Comparison of ENCODE assay signal across 9 cellular contexts in the genomic region with DNA sequence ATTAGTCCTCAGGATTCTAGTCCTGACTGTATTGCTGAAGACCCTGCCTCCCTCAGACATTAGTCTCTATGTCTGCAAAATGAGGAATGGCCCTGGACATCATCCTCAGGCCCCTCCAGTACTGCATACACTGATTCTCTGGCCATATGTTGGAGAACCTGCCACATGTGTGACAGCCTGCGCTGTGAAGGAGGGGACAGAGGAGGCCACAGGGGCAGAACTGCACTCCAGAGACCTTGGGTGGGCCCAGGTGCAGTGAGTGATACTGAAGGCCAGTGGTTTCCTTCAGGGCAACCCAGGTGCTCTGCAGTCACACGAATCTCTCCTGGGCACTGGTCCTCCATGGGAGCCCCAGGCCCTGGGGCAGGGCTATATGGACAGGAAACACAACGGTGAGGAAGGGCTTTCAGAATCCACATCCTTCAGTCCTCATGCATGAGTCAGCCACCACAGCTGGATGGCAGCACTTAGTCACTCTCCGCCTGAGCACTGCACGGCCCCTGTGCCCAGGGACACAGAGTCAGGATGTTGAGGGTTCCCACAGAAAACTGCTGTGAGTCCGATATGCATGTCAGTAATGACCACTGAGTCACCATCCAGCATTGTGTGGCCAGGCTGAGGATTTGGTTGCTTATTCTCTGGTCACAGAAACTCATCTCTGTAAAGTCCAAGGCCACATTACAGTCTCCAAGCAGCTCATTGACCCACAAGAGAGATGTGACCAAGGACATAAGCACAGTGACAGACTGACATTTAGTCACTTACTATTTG. TPM values are rescaled to one million over a fixed set of nuclear protein-coding genes. Genes with fewer than 3 reads are reported as not detected.
DNase-seq lines count a peak whose midpoint lies in the region; FAIRE-seq and TF ChIP-seq lines count a peak whose summit lies in the region.
"Had no signal": no experiment of that assay in that cellular context is flagged by ENCODE, and none has a peak within 500 bp of the region (broad histone marks: within the 10 kb centered on the region; RNA-seq: fewer than 3 reads in every experiment).

No MANE protein-coding gene starts in this region.

- no peaks in the 10 kb centered on the region for H3K9me2 ChIP-seq in SK-N-SH

- H3K4me1 ChIP-seq in SK-N-SH (ENCODE audit: control insufficient read depth in 1 of 2, insufficient read depth in 2 of 2, low read depth in 1 of 2, low read length in 1 of 2), result peaks cover 5 to 15% of the 10 kb centered on the region in 2 experiments; a peak in 3 of 4 replicates

- H3K27me3 ChIP-seq in SK-N-SH (ENCODE audit: insufficient read depth), result no peaks in the 10 kb centered on the region

- H4K20me1 ChIP-seq in SK-N-SH (ENCODE audit: insufficient read depth), result no peaks in the 10 kb centered on the region

- peak overlapping the region; percentile 43; the same call in 1 of the 2 replicates for H3K9ac ChIP-seq in SK-N-SH

- H3K9me3 Mint-ChIP-seq in HFFc6, result no peaks in the 10 kb centered on the region
- H3K9me3 Mint-ChIP-seq: nephron had no signal

- TF ChIP-seq EP300 in SK-N-SH (IDR thresholded peaks at IDR 0.05; ENCODE audit: borderline replicate concordance in 1 of 2, low read depth in 1 of 2, low read length in 1 of 2), result peak in 1 of 2 experiments; percentile 53; a peak in 1 of 4 replicates

- H3K4me3 ChIP-seq in SK-N-SH (ENCODE audit: low read depth in 2 of 2, low read length in 1 of 2) (no peak overlapping the region), fibroblast of mammary gland (ENCODE audit: control insufficient read depth, low read depth, low read length) (no peak overlapping the region)

- peak overlapping the region; percentile 59 for H3K4me2 ChIP-seq in SK-N-SH

- no peaks in the 10 kb centered on the region for H3K9me3 ChIP-seq in SK-N-SH

- H3K4me3 Mint-ChIP-seq in HFFc6, result peak overlapping the region; percentile 0; the same call in 1 of the 2 replicates
- H3K4me3 Mint-ChIP-seq: nephron had no signal

- POLR2A ChIA-PET in SK-N-SH (lab: Yijun Ruan, JAX), result no interaction called here

- H3F3A ChIP-seq in SK-N-SH (replicated peaks; ENCODE audit: insufficient read depth), result peaks cover 5% of the 10 kb centered on the region

- WGBS in SK-N-SH (ENCODE audit: low lambda C conversion rate), result 50% methylated on average over 2 of the region's 6 CpGs

- FAIRE-seq in GM19239 (lab: Jason Lieb, UNC), result no peak

- H3K36me3 Mint-ChIP-seq in HFFc6 (ENCODE audit: low read depth), result 0 out of 2 replicates have a peak, but pooled peaks cover 8% of the 10 kb centered on the region

- TF ChIP-seq RAD21 in SK-N-SH (IDR thresholded peaks at IDR 0.05; ENCODE audit: low read length), result peak; percentile 46

- no peaks in the 10 kb centered on the region for H3K79me2 ChIP-seq in SK-N-SH (ENCODE audit: insufficient read depth)

- DNase-seq in GDM1 (lab: John Stamatoyannopoulos, UW) (peak; percentile 17), HFFc6 (peak; percentile 95), SK-N-SH (peak; percentile 8), fibroblast of mammary gland (ENCODE audit: low read depth) (peak; percentile 98), GM19239 (ENCODE audit: insufficient read length, low spot score) (no peak), NCI-H1436 (lab: John Stamatoyannopoulos, UW) (no peak), GM10266 (ENCODE audit: extremely low spot score) (no peak)
- peak; percentile 30 for DNase-seq in stimulated activated CD4-positive, alpha-beta T cell treated with anti-CD3 and anti-CD28 coated beads, Interleukin-2, amount 100 ng/mL, for 48 hours

- H3K4me1 Mint-ChIP-seq in HFFc6 (ENCODE audit: low read depth), result peaks cover 99% of the 10 kb centered on the region

- CTCF ChIA-PET in SK-N-SH (lab: Yijun Ruan, JAX), result interaction anchor here (1.5 kb wide), 1 partner anchor 25 kb away, joined by 3 read pairs; no protein-coding TSS in a partner anchor

- peak overlapping the region in 1 of 2 experiments; percentile 81; a peak in 2 of 4 replicates for H3K27ac ChIP-seq in SK-N-SH (ENCODE audit: low read depth in 2 of 2, low read length in 1 of 2)

- H3K27ac Mint-ChIP-seq in HFFc6, result peak overlapping the region; percentile 90

- no peaks in the 10 kb centered on the region for H3K36me3 ChIP-seq in SK-N-SH (replicated peaks in 1 of 2; ENCODE audit: control insufficient read depth in 1 of 2, insufficient read depth in 2 of 2, low read length in 1 of 2)

- H3K27me3 Mint-ChIP-seq in HFFc6 (ENCODE audit: insufficient read depth), result no peaks in the 10 kb centered on the region

- TF ChIP-seq CTCF in HFFc6 (IDR thresholded peaks at IDR 0.05) (peak; percentile 49; the same call in 1 of the 2 replicates), SK-N-SH (IDR thresholded peaks at IDR 0.05) (peak; percentile 41), fibroblast of mammary gland (conservative IDR thresholded peaks at IDR 0.05; ENCODE audit: control insufficient read depth, insufficient read depth, low read depth, low read length) (peak; percentile 13), GM10266 (IDR thresholded peaks at IDR 0.05; ENCODE audit: control insufficient read depth, insufficient read depth, low read depth, missing control alignments) (no peak)

- H2AFZ ChIP-seq in SK-N-SH (ENCODE audit: low read depth), result no peak overlapping the region

TF ChIP-seq in SK-N-SH, 30 proteins besides CTCF, POLR2A, EP300 and RAD21 (continues in another document):
- TF ChIP-seq YY1 (IDR thresholded peaks at IDR 0.05; ENCODE audit: low read depth) (no peak), CHD2 (IDR thresholded peaks at IDR 0.05; ENCODE audit: low read length, partially characterized antibody) (no peak), JUND (IDR thresholded peaks at IDR 0.05) (peak; percentile 84), NFIC (IDR thresholded peaks at IDR 0.05; ENCODE audit: borderline replicate concordance) (peak; percentile 27; the same call in 1 of the 2 replicates), POLR2AphosphoS5 (IDR thresholded peaks at IDR 0.05; ENCODE audit: low read depth, low read length) (peak; percentile 17; the same call in 1 of the 2 replicates), TCF12 (IDR thresholded peaks at IDR 0.05) (peak; percentile 79), MXI1 (IDR thresholded peaks at IDR 0.05; ENCODE audit: low read depth, low read length) (no peak), ELF1 (IDR thresholded peaks at IDR 0.05) (no peak)
- TF ChIP-seq, protein P1, sequence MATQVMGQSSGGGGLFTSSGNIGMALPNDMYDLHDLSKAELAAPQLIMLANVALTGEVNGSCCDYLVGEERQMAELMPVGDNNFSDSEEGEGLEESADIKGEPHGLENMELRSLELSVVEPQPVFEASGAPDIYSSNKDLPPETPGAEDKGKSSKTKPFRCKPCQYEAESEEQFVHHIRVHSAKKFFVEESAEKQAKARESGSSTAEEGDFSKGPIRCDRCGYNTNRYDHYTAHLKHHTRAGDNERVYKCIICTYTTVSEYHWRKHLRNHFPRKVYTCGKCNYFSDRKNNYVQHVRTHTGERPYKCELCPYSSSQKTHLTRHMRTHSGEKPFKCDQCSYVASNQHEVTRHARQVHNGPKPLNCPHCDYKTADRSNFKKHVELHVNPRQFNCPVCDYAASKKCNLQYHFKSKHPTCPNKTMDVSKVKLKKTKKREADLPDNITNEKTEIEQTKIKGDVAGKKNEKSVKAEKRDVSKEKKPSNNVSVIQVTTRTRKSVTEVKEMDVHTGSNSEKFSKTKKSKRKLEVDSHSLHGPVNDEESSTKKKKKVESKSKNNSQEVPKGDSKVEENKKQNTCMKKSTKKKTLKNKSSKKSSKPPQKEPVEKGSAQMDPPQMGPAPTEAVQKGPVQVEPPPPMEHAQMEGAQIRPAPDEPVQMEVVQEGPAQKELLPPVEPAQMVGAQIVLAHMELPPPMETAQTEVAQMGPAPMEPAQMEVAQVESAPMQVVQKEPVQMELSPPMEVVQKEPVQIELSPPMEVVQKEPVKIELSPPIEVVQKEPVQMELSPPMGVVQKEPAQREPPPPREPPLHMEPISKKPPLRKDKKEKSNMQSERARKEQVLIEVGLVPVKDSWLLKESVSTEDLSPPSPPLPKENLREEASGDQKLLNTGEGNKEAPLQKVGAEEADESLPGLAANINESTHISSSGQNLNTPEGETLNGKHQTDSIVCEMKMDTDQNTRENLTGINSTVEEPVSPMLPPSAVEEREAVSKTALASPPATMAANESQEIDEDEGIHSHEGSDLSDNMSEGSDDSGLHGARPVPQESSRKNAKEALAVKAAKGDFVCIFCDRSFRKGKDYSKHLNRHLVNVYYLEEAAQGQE (IDR thresholded peaks at IDR 0.05; ENCODE audit: low read depth, low read length), result 0 out of 2 replicates have a peak, but pooled peaks have one; percentile 8
- TF ChIP-seq, protein P2, sequence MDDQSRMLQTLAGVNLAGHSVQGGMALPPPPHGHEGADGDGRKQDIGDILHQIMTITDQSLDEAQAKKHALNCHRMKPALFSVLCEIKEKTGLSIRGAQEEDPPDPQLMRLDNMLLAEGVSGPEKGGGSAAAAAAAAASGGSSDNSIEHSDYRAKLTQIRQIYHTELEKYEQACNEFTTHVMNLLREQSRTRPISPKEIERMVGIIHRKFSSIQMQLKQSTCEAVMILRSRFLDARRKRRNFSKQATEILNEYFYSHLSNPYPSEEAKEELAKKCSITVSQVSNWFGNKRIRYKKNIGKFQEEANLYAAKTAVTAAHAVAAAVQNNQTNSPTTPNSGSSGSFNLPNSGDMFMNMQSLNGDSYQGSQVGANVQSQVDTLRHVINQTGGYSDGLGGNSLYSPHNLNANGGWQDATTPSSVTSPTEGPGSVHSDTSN (IDR thresholded peaks at IDR 0.05), result peak; percentile 45; the same call in 1 of the 2 replicates
- TF ChIP-seq, protein P3, sequence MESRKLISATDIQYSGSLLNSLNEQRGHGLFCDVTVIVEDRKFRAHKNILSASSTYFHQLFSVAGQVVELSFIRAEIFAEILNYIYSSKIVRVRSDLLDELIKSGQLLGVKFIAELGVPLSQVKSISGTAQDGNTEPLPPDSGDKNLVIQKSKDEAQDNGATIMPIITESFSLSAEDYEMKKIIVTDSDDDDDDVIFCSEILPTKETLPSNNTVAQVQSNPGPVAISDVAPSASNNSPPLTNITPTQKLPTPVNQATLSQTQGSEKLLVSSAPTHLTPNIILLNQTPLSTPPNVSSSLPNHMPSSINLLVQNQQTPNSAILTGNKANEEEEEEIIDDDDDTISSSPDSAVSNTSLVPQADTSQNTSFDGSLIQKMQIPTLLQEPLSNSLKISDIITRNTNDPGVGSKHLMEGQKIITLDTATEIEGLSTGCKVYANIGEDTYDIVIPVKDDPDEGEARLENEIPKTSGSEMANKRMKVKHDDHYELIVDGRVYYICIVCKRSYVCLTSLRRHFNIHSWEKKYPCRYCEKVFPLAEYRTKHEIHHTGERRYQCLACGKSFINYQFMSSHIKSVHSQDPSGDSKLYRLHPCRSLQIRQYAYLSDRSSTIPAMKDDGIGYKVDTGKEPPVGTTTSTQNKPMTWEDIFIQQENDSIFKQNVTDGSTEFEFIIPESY (IDR thresholded peaks at IDR 0.05; ENCODE audit: borderline replicate concordance, low read depth), result no peak

RNA-seq across cellular contexts. Expression of gene ME3, which starts 39.7 kb away (rescaled TPM):
- 1 to 10 TPM; 3.5 to 8.6 (median 6.6) TPM for total RNA-seq in HFFc6 (2021; fragmentation: NEBNext Ultra II Directional; extraction: Animal tissue kit (Norgen Biotek cat#: 25700))
- 22.0 and 25.5 TPM in 2 replicates for polyA plus RNA-seq in SK-N-SH (2012; rRNA removed)
- polyA plus RNA-seq in SK-N-SH (2012; cell fraction: cytosol; rRNA removed), result 6.5 and 11.4 TPM in 2 replicates
- polyA plus RNA-seq in SK-N-SH (2012; cell fraction: nucleus; rRNA removed), result 106 and 111 TPM in 2 replicates

Comparison
In these comparisons a context has a peak if more than half of its experiments do, and no peak if none do; other contexts are left out.
1. DNase-seq: peak in GDM1 (single experiment), HFFc6 (single experiment), SK-N-SH (single experiment), fibroblast of mammary gland (single experiment) and stimulated activated CD4-positive, alpha-beta T cell treated with anti-CD3 and anti-CD28 coated beads, Interleukin-2, amount 100 ng/mL, for 48 hours (2 of 2); none in GM19239 (single experiment), NCI-H1436 (single experiment) and GM10266 (single experiment).